In genomic region chr15:40440300-40441011, GRCh38 we compare ENCODE assay signal across 8 cellular contexts. TPM values are rescaled to one million over a fixed set of nuclear protein-coding genes. Genes with fewer than 3 reads are reported as not detected.
DNase-seq lines count a peak whose midpoint lies in the region; ATAC-seq and TF ChIP-seq lines count a peak whose summit lies in the region.

Gene BAHD1, plus strand, starts transcription at chr15:40440953. Its CDS starts 17,512 bp downstream, at chr15:40458465.

- H3K9me3 Mint-ChIP-seq in chondrocyte (ENCODE audit: low read depth): no peaks in the 10 kb centered on the region

- peak; percentile 88 for ATAC-seq in HG03432 (IDR thresholded peaks at IDR 0.05; ENCODE audit: unreplicated experiment)

- TF ChIP-seq POLR2A in GM19099 (IDR thresholded peaks at IDR 0.05; ENCODE audit: extremely low read depth, insufficient read length, low read depth): peak; percentile 62

- DNase-seq in AML-193 (lab: John Stamatoyannopoulos, UW) (peak; percentile 84 to 90), NCI-H510A (lab: John Stamatoyannopoulos, UW) (peak; percentile 90), chondrocyte (ENCODE audit: low spot score) (peak; percentile 99), kidney glomerular epithelial cell (lab: John Stamatoyannopoulos, UW) (peak; percentile 73)
- DNase-seq in activated CD4-positive, alpha-beta T cell treated with anti-CD3 and anti-CD28 coated beads for 1 hour: peak; percentile 92
- peak; percentile 84 to 87 for DNase-seq in stimulated activated CD4-positive, alpha-beta T cell treated with anti-CD3 and anti-CD28 coated beads, Interleukin-1b, Interleukin-23, amount 100 ng/mL, for 1 hour (ENCODE audit: low read depth in 2 of 2)

- H3K4me3 Mint-ChIP-seq in chondrocyte (ENCODE audit: unreplicated experiment): peak within 1 kb of the TSS; percentile 96

- no peak for TF ChIP-seq CTCF in chondrocyte (IDR thresholded peaks at IDR 0.05)

- H3K27me3 Mint-ChIP-seq in chondrocyte (ENCODE audit: low read depth): peaks cover 16% of the 10 kb centered on the region

- H3K4me1 Mint-ChIP-seq in chondrocyte (ENCODE audit: low read depth): peaks cover 71% of the 10 kb centered on the region

- peak within 1 kb of the TSS; percentile 96 for H3K27ac Mint-ChIP-seq in chondrocyte (ENCODE audit: unreplicated experiment)

- H3K36me3 Mint-ChIP-seq in chondrocyte (ENCODE audit: low read depth): no peaks in the 10 kb centered on the region

RNA-seq across cellular contexts. Expression of gene BAHD1, which starts in this region (rescaled TPM):
- total RNA-seq in chondrocyte: 24.4 to 26.4 TPM (median 24.8 TPM) in 3 replicates

Comparison
In these comparisons a context has a peak if more than half of its experiments do, and no peak if none do; other contexts are left out.
1. Peak in every context shown above with its lines: DNase-seq and ATAC-seq.